In the genomic region with DNA sequence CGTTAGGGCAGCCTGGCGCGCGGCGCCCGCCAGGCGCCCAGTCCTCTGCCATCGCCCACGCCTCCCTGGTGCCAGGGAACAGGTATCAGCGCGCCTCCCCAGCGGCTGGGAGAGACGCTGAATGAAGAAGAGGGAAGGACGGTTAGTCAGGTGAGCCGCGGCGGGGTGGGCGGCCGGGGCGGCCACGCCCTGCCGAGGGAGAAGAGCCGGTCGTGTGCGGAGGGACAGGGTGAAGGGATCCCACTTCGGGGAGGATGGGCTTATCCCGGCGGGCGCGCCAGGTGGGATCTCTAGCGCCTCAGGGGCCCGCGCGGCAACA, we compare ENCODE assay signal across 8 cellular contexts. TPM values are rescaled to one million over a fixed set of nuclear protein-coding genes. Genes with fewer than 3 reads are reported as not detected.
A peak's percentile ranks its signal among the peaks of the same experiment; 100 is the strongest.
DNase-seq lines count a peak whose midpoint lies in the region; ATAC-seq and TF ChIP-seq lines count a peak whose summit lies in the region.

No MANE protein-coding gene starts in this region.

- H3K4me3 Mint-ChIP-seq in naive thymus-derived CD8-positive, alpha-beta T cell: peak overlapping the region; percentile 95 to 100 (median 98)

- H3K27me3 ChIP-seq in BE2C: no peaks in the 10 kb centered on the region

- ATAC-seq in HG03571 (IDR thresholded peaks at IDR 0.05; ENCODE audit: unreplicated experiment): peak; percentile 23
- ATAC-seq in naive thymus-derived CD8-positive, alpha-beta T cell: no peak
- no peak for ATAC-seq in GM18505 (IDR thresholded peaks at IDR 0.05; ENCODE audit: unreplicated experiment)

- POLR2A ChIA-PET in naive thymus-derived CD8-positive, alpha-beta T cell (lab: Charles Lee): interaction anchor here (0.6 to 1.4 kb wide), 4 partner anchors 9 to 471 kb away, joined by 3 to 5 read pairs (median 4); no protein-coding TSS in a partner anchor

- H3K27me3 Mint-ChIP-seq in naive thymus-derived CD8-positive, alpha-beta T cell: no peaks in the 10 kb centered on the region

- H3K9me3 Mint-ChIP-seq in naive thymus-derived CD8-positive, alpha-beta T cell: no peaks in the 10 kb centered on the region

- H3K4me1 ChIP-seq in BE2C: no peaks in the 10 kb centered on the region

- H3K4me3 ChIP-seq in BE2C (ENCODE audit: low read depth, low read length): peak overlapping the region; percentile 85

- TF ChIP-seq CTCF in BE2C (IDR thresholded peaks at IDR 0.05; ENCODE audit: low read depth, low read length): no peak

- no peaks in the 10 kb centered on the region for H3K36me3 Mint-ChIP-seq in naive thymus-derived CD8-positive, alpha-beta T cell

- H3K27ac ChIP-seq in caudate nucleus (ENCODE audit: low read depth, low read length): peak overlapping the region; percentile 81

- TF ChIP-seq POLR2A in GM18505 (IDR thresholded peaks at IDR 0.05; ENCODE audit: borderline replicate concordance, extremely low read depth, insufficient read depth, insufficient read length): no peak

- DNase-seq in BE2C (no peak), caudate nucleus (lab: John Stamatoyannopoulos, UW) (peak in 1 of 61 donors; percentile 52), ecto neural progenitor cell (ENCODE audit: low spot score) (no peak), AG20443 (ENCODE audit: low spot score) (no peak), HuH-7.5 (ENCODE audit: low spot score) (no peak)
- no peak for DNase-seq in naive thymus-derived CD8-positive, alpha-beta T cell

- H3K9me3 ChIP-seq in BE2C: no peaks in the 10 kb centered on the region

- peak overlapping the region; percentile 87 to 99 (median 98) for H3K27ac Mint-ChIP-seq in naive thymus-derived CD8-positive, alpha-beta T cell

- peaks cover 19 to 52% (median 34%) of the 10 kb centered on the region in 4 donors for H3K4me1 Mint-ChIP-seq in naive thymus-derived CD8-positive, alpha-beta T cell

- no peaks in the 10 kb centered on the region for H3K36me3 ChIP-seq in BE2C

RNA-seq across cellular contexts. Expression of a gene that starts 0.6 kb away (rescaled TPM):
- polyA plus RNA-seq in BE2C (2012; ENCODE audit: insufficient read depth, insufficient read length, low read depth): 5.4 TPM
- total RNA-seq in naive thymus-derived CD8-positive, alpha-beta T cell: 1 to 10 TPM; 7.0 to 7.1 TPM
- polyA plus RNA-seq in naive thymus-derived CD8-positive, alpha-beta T cell: 10 to 100 TPM; 16.9 to 23.7 (median 20.6) TPM
